In the genomic region with DNA sequence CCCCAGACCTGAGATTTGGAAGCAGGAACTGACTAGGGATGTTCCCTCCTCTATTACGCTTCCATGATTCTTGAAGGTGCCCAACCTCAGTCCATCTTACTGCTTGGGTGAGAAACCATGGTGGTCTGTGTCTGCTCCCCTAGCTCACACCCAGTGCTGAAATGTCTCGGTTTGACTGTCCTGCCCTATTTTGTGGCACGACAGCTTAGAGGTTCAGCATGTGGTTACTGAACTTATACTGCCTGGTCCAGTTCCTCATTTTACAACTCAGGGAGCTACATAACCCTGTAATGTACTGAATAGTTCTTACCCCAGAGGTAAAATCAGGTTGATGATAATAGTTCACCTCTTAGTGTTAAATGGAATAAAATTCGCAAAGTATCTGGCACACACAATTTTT, we compare ENCODE assay signal across 11 cellular contexts.
DNase-seq lines count a peak whose midpoint lies in the region; ATAC-seq and TF ChIP-seq lines count a peak whose summit lies in the region.
"Had no signal": no experiment of that assay in that cellular context is flagged by ENCODE, and none has a peak within 500 bp of the region (broad histone marks: within the 10 kb centered on the region; RNA-seq: fewer than 3 reads in every experiment).

No MANE protein-coding gene starts in this region.

- H3K4me1 Mint-ChIP-seq in memory B cell, result no peaks in the 10 kb centered on the region

- peaks cover 2% of the 10 kb centered on the region for H3K27me3 Mint-ChIP-seq in memory B cell

- H3K4me3 Mint-ChIP-seq in memory B cell, result no peak overlapping the region
- H3K4me3 Mint-ChIP-seq: stimulated activated naive CD8-positive, alpha-beta T cell treated with anti-CD3 and anti-CD28 coated beads, Interleukin-15, Interleukin-2, amounts not matched to agents 100 ng/mL and 50 ng/mL, for 24 hours had no signal

- H3K36me3 Mint-ChIP-seq in memory B cell, result no peaks in the 10 kb centered on the region

- peak; percentile 82 for ATAC-seq in GM19043 (IDR thresholded peaks at IDR 0.05; ENCODE audit: low read depth, unreplicated experiment)
- peak; percentile 91 for ATAC-seq in HG02571 (IDR thresholded peaks at IDR 0.05; ENCODE audit: unreplicated experiment)
- ATAC-seq in HG03342 (IDR thresholded peaks at IDR 0.05; ENCODE audit: unreplicated experiment), result peak; percentile 99
- peak; percentile 45 for ATAC-seq in memory B cell (ENCODE audit: low read depth)
- ATAC-seq in psoas muscle, result no peak

- H3K9me3 Mint-ChIP-seq in memory B cell, result peaks cover 2% of the 10 kb centered on the region
- H3K9me3 Mint-ChIP-seq: stimulated activated naive CD8-positive, alpha-beta T cell treated with anti-CD3 and anti-CD28 coated beads, Interleukin-15, Interleukin-2, amounts not matched to agents 100 ng/mL and 50 ng/mL, for 24 hours had no signal

- WGBS in psoas muscle, 3 donors, result 80 to 87% (median 87%) methylated on average over 4 of the region's 4 CpGs

- H3K27ac ChIP-seq in psoas muscle, result no peak overlapping the region
- H3K27ac ChIP-seq: cardiac muscle cell, esophagus squamous epithelium had no signal

- H3K9me3 ChIP-seq in psoas muscle, result no peaks in the 10 kb centered on the region
- H3K9me3 ChIP-seq: esophagus squamous epithelium had no signal

- no peak for TF ChIP-seq CTCF in psoas muscle (IDR thresholded peaks at IDR 0.05)

- H3K27ac Mint-ChIP-seq in memory B cell, result no peak overlapping the region
- H3K27ac Mint-ChIP-seq: stimulated activated naive CD8-positive, alpha-beta T cell treated with anti-CD3 and anti-CD28 coated beads, Interleukin-15, Interleukin-2, amounts not matched to agents 100 ng/mL and 50 ng/mL, for 24 hours had no signal

- no peak overlapping the region for H3K4me3 ChIP-seq in psoas muscle
- H3K4me3 ChIP-seq: cardiac muscle cell, esophagus squamous epithelium had no signal

- H3K36me3 ChIP-seq in psoas muscle (ENCODE audit: insufficient read depth in 1 of 2, low read depth in 1 of 2), result no peaks in the 10 kb centered on the region
- H3K36me3 ChIP-seq: cardiac muscle cell, esophagus squamous epithelium had no signal

- no peaks in the 10 kb centered on the region for H3K4me1 ChIP-seq in psoas muscle
- H3K4me1 ChIP-seq: esophagus squamous epithelium had no signal

- intact Hi-C loops in psoas muscle (cut with DNase I), result no loop called here

- no peak for DNase-seq in memory B cell (ENCODE audit: low spot score in 2 of 2)
- DNase-seq in stimulated activated CD4-positive, alpha-beta T cell treated with anti-CD3 and anti-CD28 coated beads, Interleukin-12 subunit alpha, Interleukin-12 subunit beta, amount 100 ng/mL, for 4 hours, result no peak
- no peak for DNase-seq in psoas muscle
- no peak for DNase-seq in HCEC 1CT
- DNase-seq: esophagus squamous epithelium, NCI-H1694 had no signal

- no peaks in the 10 kb centered on the region for H3K27me3 ChIP-seq in psoas muscle (ENCODE audit: insufficient read depth in 3 of 3, low read length in 2 of 3)
- H3K27me3 ChIP-seq: cardiac muscle cell had no signal

Comparison
In these comparisons a context has a peak if more than half of its experiments do, and no peak if none do; other contexts are left out.
1. ATAC-seq: peak in GM19043 (single experiment), HG02571 (single experiment), HG03342 (single experiment) and memory B cell (single experiment); none in psoas muscle (0 of 4).